ENCODE assay signal across 19 cellular contexts in the genomic region with DNA sequence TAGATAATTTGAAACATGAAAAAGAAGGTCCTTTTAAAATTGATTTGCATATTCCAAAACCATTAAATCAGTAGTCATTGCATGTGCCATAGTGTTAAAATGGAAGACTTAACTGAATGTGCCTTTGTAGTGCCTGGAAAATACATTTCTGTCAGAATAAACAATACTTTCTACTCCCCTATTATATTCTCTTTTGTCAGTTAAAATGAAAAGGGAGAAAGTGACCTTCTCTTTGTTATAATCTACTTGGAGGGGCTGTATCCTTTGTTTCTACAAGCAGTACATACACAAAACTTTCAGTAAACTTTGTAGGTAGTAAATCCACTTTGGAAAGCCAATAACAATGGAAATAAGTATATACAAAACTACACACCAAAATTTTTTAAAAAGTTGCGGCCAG.
"Had no signal": no experiment of that assay in that cellular context is flagged by ENCODE, and none has a peak within 500 bp of the region (broad histone marks: within the 10 kb centered on the region; RNA-seq: fewer than 3 reads in every experiment).

No MANE protein-coding gene starts in this region.

- H3K9ac ChIP-seq: parathyroid adenoma had no signal

- H3K79me2 ChIP-seq: parathyroid adenoma had no signal

- H3K9me3 ChIP-seq: left lung, mucosa of descending colon, neutrophil, right lobe of liver, thoracic aorta, tibial nerve, upper lobe of left lung had no signal

- DNase-seq: dermis blood vessel endothelial cell; effector memory CD8-positive, alpha-beta T cell; left cardiac atrium; left lung; mesenchymal stem cell; mucosa of descending colon; naive B cell; right lobe of liver; small intestine; stimulated activated CD4-positive, alpha-beta T cell treated with anti-CD3 and anti-CD28 coated beads, Interleukin-15, amount 100 ng/mL, for 24 hours; stimulated activated CD4-positive, alpha-beta T cell treated with anti-CD3 and anti-CD28 coated beads, Interleukin-2, amount 100 ng/mL, for 48 hours; stimulated activated naive B cell treated with anti-CD40 and anti-IgM and Interleukin-4, amounts not matched to agents 10 μg/mL and 1 μg/mL and 100 μg/mL, for 72 hours; upper lobe of left lung had no signal

- H3K27me3 ChIP-seq: tibial nerve, upper lobe of left lung had no signal

- H3K27ac ChIP-seq: coronary artery, left lung, neutrophil, parathyroid adenoma, right lobe of liver, thoracic aorta, tibial nerve, upper lobe of left lung had no signal

- H3K4me3 ChIP-seq: coronary artery, left lung, mucosa of descending colon, right lobe of liver, tibial nerve, upper lobe of left lung had no signal

- H3K4me1 ChIP-seq: left lung, parathyroid adenoma had no signal

- H2AFZ ChIP-seq: parathyroid adenoma had no signal

- H3K36me3 ChIP-seq: left lung, neutrophil, right lobe of liver, thoracic aorta, tibial nerve, upper lobe of left lung had no signal

- ATAC-seq: effector memory CD8-positive, alpha-beta T cell; left cardiac atrium; left lung; mucosa of descending colon; natural killer cell treated with Interleukin-12 subunit alpha and Interleukin-12 subunit beta and Interleukin-15 and Interleukin-18, amount 100 ng/mL, for 72 hours; right lobe of liver; stimulated activated naive B cell treated with anti-CD40 and anti-IgM and Interleukin-4, amounts not matched to agents 10 μg/mL and 1 μg/mL and 100 μg/mL, for 72 hours had no signal
